1 cellular context compared by ENCODE assay signal in the genomic region with DNA sequence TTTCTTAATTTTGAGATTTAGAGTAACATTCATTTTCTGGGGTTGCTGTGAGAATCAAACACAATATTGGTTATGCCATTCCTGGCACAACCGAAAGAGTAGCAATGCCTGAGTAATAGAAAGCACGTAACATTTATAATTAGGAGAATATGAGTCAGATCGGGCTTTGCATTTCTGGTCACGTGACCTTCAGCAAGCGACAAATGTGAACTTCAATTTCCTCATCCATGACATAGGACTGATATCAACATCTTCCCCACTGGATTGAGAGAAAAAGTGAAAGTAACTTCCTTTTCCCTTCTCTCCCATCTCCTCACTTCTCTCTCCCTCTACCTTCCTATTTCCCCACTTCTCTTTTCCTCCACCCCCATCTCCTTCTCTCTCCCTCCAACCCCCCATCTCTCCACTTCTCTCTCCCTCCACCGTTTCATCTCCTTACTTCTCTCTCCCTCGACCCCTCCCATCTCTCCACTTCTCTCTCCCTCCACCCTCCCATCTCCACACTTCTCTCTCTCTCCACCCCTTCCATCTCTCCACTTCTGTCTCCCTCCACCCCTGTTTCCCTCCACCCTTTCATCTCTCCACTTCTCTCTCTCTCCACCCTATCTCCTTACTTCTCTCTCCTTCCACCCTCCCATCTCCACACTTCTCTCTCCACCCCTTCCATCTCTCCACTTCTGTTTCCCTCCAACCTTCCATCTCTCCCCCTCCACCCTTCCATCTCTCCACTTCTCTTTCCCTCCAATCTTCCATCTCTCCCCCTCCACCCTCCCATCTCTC.
A peak's percentile ranks its signal among the peaks of the same experiment; 100 is the strongest.
TF ChIP-seq lines count a peak whose summit lies in the region.

No MANE protein-coding gene starts in this region.

TF ChIP-seq in K562, 482 proteins besides CTCF, POLR2A, EP300 and RAD21:
- TF ChIP-seq, protein P1, sequence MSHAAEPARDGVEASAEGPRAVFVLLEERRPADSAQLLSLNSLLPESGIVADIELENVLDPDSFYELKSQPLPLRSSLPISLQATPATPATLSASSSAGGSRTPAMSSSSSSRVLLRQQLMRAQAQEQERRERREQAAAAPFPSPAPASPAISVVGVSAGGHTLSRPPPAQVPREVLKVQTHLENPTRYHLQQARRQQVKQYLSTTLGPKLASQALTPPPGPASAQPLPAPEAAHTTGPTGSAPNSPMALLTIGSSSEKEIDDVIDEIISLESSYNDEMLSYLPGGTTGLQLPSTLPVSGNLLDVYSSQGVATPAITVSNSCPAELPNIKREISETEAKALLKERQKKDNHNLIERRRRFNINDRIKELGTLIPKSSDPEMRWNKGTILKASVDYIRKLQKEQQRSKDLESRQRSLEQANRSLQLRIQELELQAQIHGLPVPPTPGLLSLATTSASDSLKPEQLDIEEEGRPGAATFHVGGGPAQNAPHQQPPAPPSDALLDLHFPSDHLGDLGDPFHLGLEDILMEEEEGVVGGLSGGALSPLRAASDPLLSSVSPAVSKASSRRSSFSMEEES (CRISPR knock-in tag; IDR thresholded peaks at IDR 0.05): peak; percentile 94
- 0 out of 2 replicates have a peak, but pooled peaks have one; percentile 16 for TF ChIP-seq ADNP (tag; IDR thresholded peaks at IDR 0.05)
- no peak for TF ChIP-seq SMAD2 (IDR thresholded peaks at IDR 0.05; ENCODE audit: low read depth, low read length)
- no peak for TF ChIP-seq RB1 (IDR thresholded peaks at IDR 0.05; ENCODE audit: low read depth)
- no peak for TF ChIP-seq SRSF3 (IDR thresholded peaks at IDR 0.05; ENCODE audit: insufficient read depth, low read length)
- no peak for TF ChIP-seq ZNF324 (CRISPR knock-in tag; IDR thresholded peaks at IDR 0.05)
- no peak for TF ChIP-seq SIN3B (IDR thresholded peaks at IDR 0.05; ENCODE audit: low read depth)
- TF ChIP-seq ESRRA (IDR thresholded peaks at IDR 0.05; ENCODE audit: borderline replicate concordance, low read depth): no peak
- TF ChIP-seq, protein P2, sequence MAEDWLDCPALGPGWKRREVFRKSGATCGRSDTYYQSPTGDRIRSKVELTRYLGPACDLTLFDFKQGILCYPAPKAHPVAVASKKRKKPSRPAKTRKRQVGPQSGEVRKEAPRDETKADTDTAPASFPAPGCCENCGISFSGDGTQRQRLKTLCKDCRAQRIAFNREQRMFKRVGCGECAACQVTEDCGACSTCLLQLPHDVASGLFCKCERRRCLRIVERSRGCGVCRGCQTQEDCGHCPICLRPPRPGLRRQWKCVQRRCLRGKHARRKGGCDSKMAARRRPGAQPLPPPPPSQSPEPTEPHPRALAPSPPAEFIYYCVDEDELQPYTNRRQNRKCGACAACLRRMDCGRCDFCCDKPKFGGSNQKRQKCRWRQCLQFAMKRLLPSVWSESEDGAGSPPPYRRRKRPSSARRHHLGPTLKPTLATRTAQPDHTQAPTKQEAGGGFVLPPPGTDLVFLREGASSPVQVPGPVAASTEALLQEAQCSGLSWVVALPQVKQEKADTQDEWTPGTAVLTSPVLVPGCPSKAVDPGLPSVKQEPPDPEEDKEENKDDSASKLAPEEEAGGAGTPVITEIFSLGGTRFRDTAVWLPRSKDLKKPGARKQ (CRISPR knock-in tag; IDR thresholded peaks at IDR 0.05): no peak
- TF ChIP-seq, protein P3, sequence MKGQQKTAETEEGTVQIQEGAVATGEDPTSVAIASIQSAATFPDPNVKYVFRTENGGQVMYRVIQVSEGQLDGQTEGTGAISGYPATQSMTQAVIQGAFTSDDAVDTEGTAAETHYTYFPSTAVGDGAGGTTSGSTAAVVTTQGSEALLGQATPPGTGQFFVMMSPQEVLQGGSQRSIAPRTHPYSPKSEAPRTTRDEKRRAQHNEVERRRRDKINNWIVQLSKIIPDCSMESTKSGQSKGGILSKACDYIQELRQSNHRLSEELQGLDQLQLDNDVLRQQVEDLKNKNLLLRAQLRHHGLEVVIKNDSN (CRISPR knock-in tag; IDR thresholded peaks at IDR 0.05): peak; percentile 53
- TF ChIP-seq FOSL1 (tag; conservative IDR thresholded peaks at IDR 0.05): peak; percentile 72
- TF ChIP-seq, protein P4, sequence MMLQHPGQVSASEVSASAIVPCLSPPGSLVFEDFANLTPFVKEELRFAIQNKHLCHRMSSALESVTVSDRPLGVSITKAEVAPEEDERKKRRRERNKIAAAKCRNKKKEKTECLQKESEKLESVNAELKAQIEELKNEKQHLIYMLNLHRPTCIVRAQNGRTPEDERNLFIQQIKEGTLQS (IDR thresholded peaks at IDR 0.05): peak; percentile 50
- TF ChIP-seq, protein P4 (CRISPR knock-in tag; conservative IDR thresholded peaks at IDR 0.05): no peak
- no peak for TF ChIP-seq STAT5B (CRISPR knock-in tag; IDR thresholded peaks at IDR 0.05)
- no peak for TF ChIP-seq DPF2 (IDR thresholded peaks at IDR 0.05)
- no peak for TF ChIP-seq YBX1 (IDR thresholded peaks at IDR 0.05)
- TF ChIP-seq ZNF431 (CRISPR knock-in tag; IDR thresholded peaks at IDR 0.05): no peak
- TF ChIP-seq CBFA2T2 (conservative IDR thresholded peaks at IDR 0.05): 0 out of 2 replicates have a peak, but pooled peaks have one; percentile 9
- no peak for TF ChIP-seq NFRKB (IDR thresholded peaks at IDR 0.05; ENCODE audit: low read depth)
- no peak for TF ChIP-seq TCF7L2 (IDR thresholded peaks at IDR 0.05; ENCODE audit: low read depth, low read length)
- TF ChIP-seq EZH2 (IDR thresholded peaks at IDR 0.05; ENCODE audit: borderline replicate concordance, low read depth, low read length): no peak
- TF ChIP-seq JUND (IDR thresholded peaks at IDR 0.05; ENCODE audit: borderline replicate concordance, low read depth, low read length): no peak
- peak; percentile 12; the same call in 1 of the 3 replicates for TF ChIP-seq JUND (tag; IDR thresholded peaks at IDR 0.05; ENCODE audit: borderline replicate concordance, low read depth, low read length)
- TF ChIP-seq MCM3 (IDR thresholded peaks at IDR 0.05): no peak
- TF ChIP-seq, protein P5, sequence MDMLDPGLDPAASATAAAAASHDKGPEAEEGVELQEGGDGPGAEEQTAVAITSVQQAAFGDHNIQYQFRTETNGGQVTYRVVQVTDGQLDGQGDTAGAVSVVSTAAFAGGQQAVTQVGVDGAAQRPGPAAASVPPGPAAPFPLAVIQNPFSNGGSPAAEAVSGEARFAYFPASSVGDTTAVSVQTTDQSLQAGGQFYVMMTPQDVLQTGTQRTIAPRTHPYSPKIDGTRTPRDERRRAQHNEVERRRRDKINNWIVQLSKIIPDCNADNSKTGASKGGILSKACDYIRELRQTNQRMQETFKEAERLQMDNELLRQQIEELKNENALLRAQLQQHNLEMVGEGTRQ (CRISPR knock-in tag; IDR thresholded peaks at IDR 0.05): peak; percentile 10; the same call in 1 of the 2 replicates
- TF ChIP-seq FOXK2 (conservative IDR thresholded peaks at IDR 0.05 in 1 of 2, IDR thresholded peaks at IDR 0.05 in 1 of 2; ENCODE audit: low read depth in 2 of 2): 0 out of 4 replicates have a peak, but pooled peaks of 1 of the 2 experiments have one; percentile 21
- TF ChIP-seq SMAD3 (CRISPR knock-in tag; conservative IDR thresholded peaks at IDR 0.05): no peak
- TF ChIP-seq, protein P6, sequence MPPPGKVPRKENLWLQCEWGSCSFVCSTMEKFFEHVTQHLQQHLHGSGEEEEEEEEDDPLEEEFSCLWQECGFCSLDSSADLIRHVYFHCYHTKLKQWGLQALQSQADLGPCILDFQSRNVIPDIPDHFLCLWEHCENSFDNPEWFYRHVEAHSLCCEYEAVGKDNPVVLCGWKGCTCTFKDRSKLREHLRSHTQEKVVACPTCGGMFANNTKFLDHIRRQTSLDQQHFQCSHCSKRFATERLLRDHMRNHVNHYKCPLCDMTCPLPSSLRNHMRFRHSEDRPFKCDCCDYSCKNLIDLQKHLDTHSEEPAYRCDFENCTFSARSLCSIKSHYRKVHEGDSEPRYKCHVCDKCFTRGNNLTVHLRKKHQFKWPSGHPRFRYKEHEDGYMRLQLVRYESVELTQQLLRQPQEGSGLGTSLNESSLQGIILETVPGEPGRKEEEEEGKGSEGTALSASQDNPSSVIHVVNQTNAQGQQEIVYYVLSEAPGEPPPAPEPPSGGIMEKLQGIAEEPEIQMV (tag; conservative IDR thresholded peaks at IDR 0.05; ENCODE audit: low read depth): 0 out of 2 replicates have a peak, but pooled peaks have one; percentile 6
- no peak for TF ChIP-seq CBX1 (IDR thresholded peaks at IDR 0.05; ENCODE audit: low read depth)
- TF ChIP-seq DIDO1 (tag; IDR thresholded peaks at IDR 0.05; ENCODE audit: low read depth): peak; percentile 29; the same call in 1 of the 2 replicates
- peak; percentile 91 for TF ChIP-seq TOE1 (IDR thresholded peaks at IDR 0.05; ENCODE audit: borderline replicate concordance)
- TF ChIP-seq TOE1 (CRISPR knock-in tag; IDR thresholded peaks at IDR 0.05; ENCODE audit: borderline replicate concordance, low read depth): no peak
- no peak for TF ChIP-seq MYNN (IDR thresholded peaks at IDR 0.05)
- TF ChIP-seq MYNN (CRISPR knock-in tag; IDR thresholded peaks at IDR 0.05): no peak
- TF ChIP-seq NR2C1 (IDR thresholded peaks at IDR 0.05): no peak
- no peak for TF ChIP-seq NR2C1 (tag; IDR thresholded peaks at IDR 0.05)
- TF ChIP-seq, protein P7, sequence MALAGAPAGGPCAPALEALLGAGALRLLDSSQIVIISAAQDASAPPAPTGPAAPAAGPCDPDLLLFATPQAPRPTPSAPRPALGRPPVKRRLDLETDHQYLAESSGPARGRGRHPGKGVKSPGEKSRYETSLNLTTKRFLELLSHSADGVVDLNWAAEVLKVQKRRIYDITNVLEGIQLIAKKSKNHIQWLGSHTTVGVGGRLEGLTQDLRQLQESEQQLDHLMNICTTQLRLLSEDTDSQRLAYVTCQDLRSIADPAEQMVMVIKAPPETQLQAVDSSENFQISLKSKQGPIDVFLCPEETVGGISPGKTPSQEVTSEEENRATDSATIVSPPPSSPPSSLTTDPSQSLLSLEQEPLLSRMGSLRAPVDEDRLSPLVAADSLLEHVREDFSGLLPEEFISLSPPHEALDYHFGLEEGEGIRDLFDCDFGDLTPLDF (CRISPR knock-in tag; IDR thresholded peaks at IDR 0.05): no peak
- TF ChIP-seq HDAC2 (IDR thresholded peaks at IDR 0.05): no peak
- peak; percentile 82 for TF ChIP-seq RAD51 (IDR thresholded peaks at IDR 0.05; ENCODE audit: borderline replicate concordance, low read depth)
- TF ChIP-seq TCFL5 (CRISPR knock-in tag; conservative IDR thresholded peaks at IDR 0.05): no peak
- no peak for TF ChIP-seq ZC3H4 (CRISPR knock-in tag; IDR thresholded peaks at IDR 0.05; ENCODE audit: borderline replicate concordance)
- TF ChIP-seq CHD4 (IDR thresholded peaks at IDR 0.05; ENCODE audit: insufficient read depth, insufficient replicate concordance, low read depth, low read length, poor library complexity, severe bottlenecking): no peak
- TF ChIP-seq, protein P8, sequence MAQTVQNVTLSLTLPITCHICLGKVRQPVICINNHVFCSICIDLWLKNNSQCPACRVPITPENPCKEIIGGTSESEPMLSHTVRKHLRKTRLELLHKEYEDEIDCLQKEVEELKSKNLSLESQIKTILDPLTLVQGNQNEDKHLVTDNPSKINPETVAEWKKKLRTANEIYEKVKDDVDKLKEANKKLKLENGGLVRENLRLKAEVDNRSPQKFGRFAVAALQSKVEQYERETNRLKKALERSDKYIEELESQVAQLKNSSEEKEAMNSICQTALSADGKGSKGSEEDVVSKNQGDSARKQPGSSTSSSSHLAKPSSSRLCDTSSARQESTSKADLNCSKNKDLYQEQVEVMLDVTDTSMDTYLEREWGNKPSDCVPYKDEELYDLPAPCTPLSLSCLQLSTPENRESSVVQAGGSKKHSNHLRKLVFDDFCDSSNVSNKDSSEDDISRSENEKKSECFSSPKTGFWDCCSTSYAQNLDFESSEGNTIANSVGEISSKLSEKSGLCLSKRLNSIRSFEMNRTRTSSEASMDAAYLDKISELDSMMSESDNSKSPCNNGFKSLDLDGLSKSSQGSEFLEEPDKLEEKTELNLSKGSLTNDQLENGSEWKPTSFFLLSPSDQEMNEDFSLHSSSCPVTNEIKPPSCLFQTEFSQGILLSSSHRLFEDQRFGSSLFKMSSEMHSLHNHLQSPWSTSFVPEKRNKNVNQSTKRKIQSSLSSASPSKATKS (CRISPR knock-in tag; IDR thresholded peaks at IDR 0.05): no peak
- TF ChIP-seq NCOA1 (IDR thresholded peaks at IDR 0.05; ENCODE audit: low read depth): no peak
- no peak for TF ChIP-seq SREBF1 (IDR thresholded peaks at IDR 0.05; ENCODE audit: borderline replicate concordance, low read depth, low read length)
- no peak for TF ChIP-seq FUS (optimal IDR thresholded peaks at IDR 0.05; ENCODE audit: low read depth, low read length)
- TF ChIP-seq ZNF696 (CRISPR knock-in tag; conservative IDR thresholded peaks at IDR 0.05): no peak
- TF ChIP-seq TRIM24 (IDR thresholded peaks at IDR 0.05): no peak
- no peak for TF ChIP-seq NFIX (CRISPR knock-in tag; IDR thresholded peaks at IDR 0.05; ENCODE audit: low read depth)
TF ChIP-seq in K562: peak in this region for 13.
